Comparison of ENCODE assay signal across 10 cellular contexts in the genomic region with DNA sequence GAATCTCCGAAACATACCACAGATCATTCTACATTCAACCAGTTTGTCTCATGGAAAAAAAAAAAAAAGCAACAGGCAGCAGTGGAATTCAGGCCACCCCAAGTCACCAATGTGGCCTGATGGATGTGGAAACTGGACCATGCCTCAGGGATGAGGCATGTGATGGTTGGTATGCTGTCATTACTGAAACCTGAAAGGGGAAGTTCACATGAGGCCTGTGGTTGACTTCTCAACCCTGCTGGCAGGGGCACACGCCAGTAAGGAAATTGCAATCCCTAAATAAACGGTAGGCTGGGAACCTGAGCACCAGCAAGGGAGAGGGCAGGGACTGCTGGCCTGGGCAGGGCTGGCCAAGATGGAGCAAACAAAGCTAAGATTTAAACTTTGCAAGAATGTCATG.
A peak's percentile ranks its signal among the peaks of the same experiment; 100 is the strongest.
DNase-seq lines count a peak whose midpoint lies in the region; ATAC-seq and TF ChIP-seq lines count a peak whose summit lies in the region.
"Had no signal": no experiment of that assay in that cellular context is flagged by ENCODE, and none has a peak within 500 bp of the region (broad histone marks: within the 10 kb centered on the region; RNA-seq: fewer than 3 reads in every experiment).

No MANE protein-coding gene starts in this region.

- CTCF ChIA-PET in WTC11 (lab: Charles Lee) = no interaction called here

- H3K4me3 ChIP-seq in neural progenitor cell (no peak overlapping the region), esophagus muscularis mucosa (no peak overlapping the region)

- H3K4me1 ChIP-seq in neural progenitor cell = no peaks in the 10 kb centered on the region
- peaks cover 0 to 2% (median 0%) of the 10 kb centered on the region in 4 donors for H3K4me1 ChIP-seq in esophagus muscularis mucosa

- ATAC-seq in GM18505 (IDR thresholded peaks at IDR 0.05; ENCODE audit: unreplicated experiment) (peak; percentile 56), HG03175 (IDR thresholded peaks at IDR 0.05; ENCODE audit: unreplicated experiment) (peak; percentile 92), WTC11 (0 out of 2 replicates have a peak, but pooled peaks have one; percentile 30)
- ATAC-seq: stimulated activated naive CD8-positive, alpha-beta T cell treated with anti-CD3 and anti-CD28 coated beads, Interleukin-15, Interleukin-2, amounts not matched to agents 100 U/mL and 50 U/mL, for 24 hours had no signal

- 64% methylated on average over 3 of the region's 3 CpGs for WGBS in esophagus muscularis mucosa

- H3K4me3 Mint-ChIP-seq in WTC11 (no peak overlapping the region), neural progenitor cell (no peak overlapping the region)

- no peak overlapping the region for H3K9ac ChIP-seq in neural progenitor cell

- no peak overlapping the region; the same call in 1 of the 2 replicates for H3K27ac Mint-ChIP-seq in WTC11
- no peak overlapping the region for H3K27ac Mint-ChIP-seq in neural progenitor cell

- TF ChIP-seq POLR2A in GM18505 (IDR thresholded peaks at IDR 0.05; ENCODE audit: borderline replicate concordance, extremely low read depth, insufficient read depth, insufficient read length) (no peak), erythroblast (IDR thresholded peaks at IDR 0.05; ENCODE audit: low read length) (no peak), esophagus muscularis mucosa (IDR thresholded peaks at IDR 0.05; ENCODE audit: low read depth) (no peak)

- peaks cover 9% of the 10 kb centered on the region for H3F3A ChIP-seq in neural progenitor cell (ENCODE audit: low read depth)

- H3K9me3 Mint-ChIP-seq in WTC11 = peaks cover 23% of the 10 kb centered on the region
- peaks cover 19% of the 10 kb centered on the region for H3K9me3 Mint-ChIP-seq in neural progenitor cell

- H3K27me3 ChIP-seq in neural progenitor cell = no peaks in the 10 kb centered on the region
- no peaks in the 10 kb centered on the region for H3K27me3 ChIP-seq in esophagus muscularis mucosa

- no peak for TF ChIP-seq EP300 in esophagus muscularis mucosa (IDR thresholded peaks at IDR 0.05)

- in situ Hi-C loops in ACHN (cut with HindIII; ENCODE audit: low pct_ligation_motif_present, low pct_unique_long_range_greater_than_20kb, low sequenced_read_pairs) = no loop called here

- DNase-seq in WTC11 (ENCODE audit: low spot score) (no peak), neural progenitor cell (ENCODE audit: low spot score) (peak; percentile 4), erythroblast (lab: John Stamatoyannopoulos, UW) (no peak), ACHN (no peak), esophagus muscularis mucosa (ENCODE audit: extremely low spot score) (no peak), DMS153 (lab: John Stamatoyannopoulos, UW) (no peak)
- DNase-seq: NCI-H2029 treated with DMSO at 0.1 percent for 48 hours; stimulated activated naive CD8-positive, alpha-beta T cell treated with anti-CD3 and anti-CD28 coated beads, Interleukin-15, Interleukin-2, amounts not matched to agents 100 U/mL and 50 U/mL, for 24 hours had no signal

- no peaks in the 10 kb centered on the region for H4K20me1 ChIP-seq in neural progenitor cell (ENCODE audit: low read depth)

- H2AFZ ChIP-seq in neural progenitor cell (replicated peaks) = no peak overlapping the region

- H3K79me2 ChIP-seq in neural progenitor cell (ENCODE audit: low read depth) = no peaks in the 10 kb centered on the region

- intact Hi-C loops in esophagus muscularis mucosa (cut with DNase I) = no loop called here

- TF ChIP-seq CTCF in WTC11 (IDR thresholded peaks at IDR 0.05) (no peak), neural progenitor cell (IDR thresholded peaks at IDR 0.05) (no peak), esophagus muscularis mucosa (IDR thresholded peaks at IDR 0.05) (no peak)

- peaks cover 11% of the 10 kb centered on the region for H3K4me1 Mint-ChIP-seq in WTC11
- H3K4me1 Mint-ChIP-seq in neural progenitor cell = peaks cover 2% of the 10 kb centered on the region

- no peaks in the 10 kb centered on the region for H3K36me3 ChIP-seq in neural progenitor cell
- no peaks in the 10 kb centered on the region for H3K36me3 ChIP-seq in esophagus muscularis mucosa

- H3K27ac ChIP-seq in neural progenitor cell (peak overlapping the region; percentile 65), esophagus muscularis mucosa (replicated peaks in 1 of 4) (no peak overlapping the region)

- H3K9me3 ChIP-seq in neural progenitor cell (ENCODE audit: low read depth) (no peaks in the 10 kb centered on the region), esophagus muscularis mucosa (peaks cover 0 to 5% (median 0%) of the 10 kb centered on the region in 4 donors)

- H3K36me3 Mint-ChIP-seq in WTC11 (peaks cover 16% of the 10 kb centered on the region), neural progenitor cell (peaks cover 6% of the 10 kb centered on the region)

- H3K27me3 Mint-ChIP-seq in WTC11 (ENCODE audit: low read depth) = no peaks in the 10 kb centered on the region
- H3K27me3 Mint-ChIP-seq in neural progenitor cell (ENCODE audit: insufficient read depth, low read depth) = no peaks in the 10 kb centered on the region

- no peak overlapping the region for H3K4me2 ChIP-seq in neural progenitor cell

- POLR2A ChIA-PET in WTC11 (lab: Charles Lee) = interaction anchor here (0.7 kb wide), 1 partner anchor 25 kb away, joined by 3 read pairs; no protein-coding TSS in a partner anchor

TF ChIP-seq in WTC11, 78 proteins besides CTCF, POLR2A, EP300 and RAD21:
- TF ChIP-seq TEAD1 (CRISPR knock-in tag; IDR thresholded peaks at IDR 0.05) (no peak), ETV6 (CRISPR knock-in tag; IDR thresholded peaks at IDR 0.05) (no peak)
- TF ChIP-seq, protein P1, sequence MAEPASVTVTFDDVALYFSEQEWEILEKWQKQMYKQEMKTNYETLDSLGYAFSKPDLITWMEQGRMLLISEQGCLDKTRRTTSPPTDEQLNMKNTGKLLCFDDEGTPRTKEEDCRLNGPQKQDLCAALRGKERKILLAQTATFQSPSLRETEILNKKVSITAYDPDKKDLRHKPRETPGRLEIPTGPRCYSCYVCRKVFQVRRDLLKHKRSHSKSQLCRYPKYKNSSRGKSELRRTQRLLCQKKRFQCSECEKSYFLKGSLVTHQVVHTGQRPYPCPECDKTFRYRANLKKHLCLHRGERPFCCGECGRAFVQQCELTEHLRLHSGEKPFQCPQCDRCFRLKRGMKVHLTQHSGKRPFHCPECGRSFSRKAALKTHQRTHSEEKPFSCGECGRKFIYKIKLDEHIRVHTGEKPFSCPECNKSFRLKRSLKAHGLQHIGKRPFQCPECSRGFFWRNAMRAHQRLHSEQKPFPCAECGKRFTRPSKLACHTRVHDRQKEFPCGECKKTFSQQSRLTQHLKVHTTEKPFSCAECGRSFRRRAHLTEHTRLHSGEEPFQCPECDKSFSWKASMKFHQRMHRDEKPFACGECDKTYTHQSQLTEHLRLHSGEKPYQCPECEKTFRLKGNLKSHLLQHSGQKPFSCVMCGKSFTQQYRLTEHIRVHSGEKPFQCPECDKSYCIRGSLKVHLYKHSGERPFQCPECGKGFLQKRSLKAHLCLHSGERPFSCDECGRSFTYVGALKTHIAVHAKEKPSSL (CRISPR knock-in tag; conservative IDR thresholded peaks at IDR 0.05) = no peak

Comparison
In these comparisons a context has a peak if more than half of its experiments do, and no peak if none do; other contexts are left out.
1. ATAC-seq: peak in every context shown above with its lines; median percentile 92 in HG03175; 56 in GM18505; 30 in WTC11.